In the genomic region with DNA sequence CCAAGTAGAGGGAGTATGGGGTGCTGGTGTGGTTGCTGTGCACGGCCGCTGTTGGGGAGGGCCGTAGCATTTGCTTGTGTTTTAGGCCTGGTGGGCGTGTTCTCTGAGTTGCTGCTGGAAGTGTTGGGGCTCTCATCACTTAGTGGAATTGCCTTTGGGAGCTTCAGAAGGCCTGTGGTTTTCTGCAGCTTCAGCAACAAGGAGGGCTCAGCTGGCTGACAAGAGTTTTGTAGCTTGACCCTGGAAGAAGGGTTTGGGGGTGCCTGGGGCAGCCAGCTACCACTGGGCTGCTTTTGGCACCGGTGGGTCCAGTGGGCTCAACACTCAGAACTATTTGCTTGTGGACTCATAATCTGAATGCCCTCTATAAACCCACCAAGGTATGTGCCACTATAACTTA, we compare ENCODE assay signal across 1 cellular context.
A peak's percentile ranks its signal among the peaks of the same experiment; 100 is the strongest.
TF ChIP-seq lines count a peak whose summit lies in the region.

No MANE protein-coding gene starts in this region.

TF ChIP-seq in K562, 482 proteins besides CTCF, POLR2A, EP300 and RAD21:
- TF ChIP-seq, protein P1, sequence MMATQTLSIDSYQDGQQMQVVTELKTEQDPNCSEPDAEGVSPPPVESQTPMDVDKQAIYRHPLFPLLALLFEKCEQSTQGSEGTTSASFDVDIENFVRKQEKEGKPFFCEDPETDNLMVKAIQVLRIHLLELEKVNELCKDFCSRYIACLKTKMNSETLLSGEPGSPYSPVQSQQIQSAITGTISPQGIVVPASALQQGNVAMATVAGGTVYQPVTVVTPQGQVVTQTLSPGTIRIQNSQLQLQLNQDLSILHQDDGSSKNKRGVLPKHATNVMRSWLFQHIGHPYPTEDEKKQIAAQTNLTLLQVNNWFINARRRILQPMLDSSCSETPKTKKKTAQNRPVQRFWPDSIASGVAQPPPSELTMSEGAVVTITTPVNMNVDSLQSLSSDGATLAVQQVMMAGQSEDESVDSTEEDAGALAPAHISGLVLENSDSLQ (IDR thresholded peaks at IDR 0.05), result no peak
- TF ChIP-seq FOXJ2 (tag; IDR thresholded peaks at IDR 0.05) (no peak), SMAD4 (CRISPR knock-in tag; conservative IDR thresholded peaks at IDR 0.05) (no peak), POLR2G (IDR thresholded peaks at IDR 0.05; ENCODE audit: low read depth, low read length) (0 out of 2 replicates have a peak, but pooled peaks have one; percentile 22), CBFA2T3 (IDR thresholded peaks at IDR 0.05) (no peak), ZBTB1 (CRISPR knock-in tag; IDR thresholded peaks at IDR 0.05; ENCODE audit: borderline replicate concordance, low read depth) (no peak)
- TF ChIP-seq, protein P2, sequence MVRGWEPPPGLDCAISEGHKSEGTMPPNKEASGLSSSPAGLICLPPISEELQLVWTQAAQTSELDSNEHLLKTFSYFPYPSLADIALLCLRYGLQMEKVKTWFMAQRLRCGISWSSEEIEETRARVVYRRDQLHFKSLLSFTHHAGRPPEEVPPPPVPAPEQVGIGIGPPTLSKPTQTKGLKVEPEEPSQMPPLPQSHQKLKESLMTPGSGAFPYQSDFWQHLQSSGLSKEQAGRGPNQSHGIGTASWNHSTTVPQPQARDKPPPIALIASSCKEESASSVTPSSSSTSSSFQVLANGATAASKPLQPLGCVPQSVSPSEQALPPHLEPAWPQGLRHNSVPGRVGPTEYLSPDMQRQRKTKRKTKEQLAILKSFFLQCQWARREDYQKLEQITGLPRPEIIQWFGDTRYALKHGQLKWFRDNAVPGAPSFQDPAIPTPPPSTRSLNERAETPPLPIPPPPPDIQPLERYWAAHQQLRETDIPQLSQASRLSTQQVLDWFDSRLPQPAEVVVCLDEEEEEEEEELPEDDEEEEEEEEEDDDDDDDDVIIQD (CRISPR knock-in tag; IDR thresholded peaks at IDR 0.05), result no peak
- TF ChIP-seq, protein P3, sequence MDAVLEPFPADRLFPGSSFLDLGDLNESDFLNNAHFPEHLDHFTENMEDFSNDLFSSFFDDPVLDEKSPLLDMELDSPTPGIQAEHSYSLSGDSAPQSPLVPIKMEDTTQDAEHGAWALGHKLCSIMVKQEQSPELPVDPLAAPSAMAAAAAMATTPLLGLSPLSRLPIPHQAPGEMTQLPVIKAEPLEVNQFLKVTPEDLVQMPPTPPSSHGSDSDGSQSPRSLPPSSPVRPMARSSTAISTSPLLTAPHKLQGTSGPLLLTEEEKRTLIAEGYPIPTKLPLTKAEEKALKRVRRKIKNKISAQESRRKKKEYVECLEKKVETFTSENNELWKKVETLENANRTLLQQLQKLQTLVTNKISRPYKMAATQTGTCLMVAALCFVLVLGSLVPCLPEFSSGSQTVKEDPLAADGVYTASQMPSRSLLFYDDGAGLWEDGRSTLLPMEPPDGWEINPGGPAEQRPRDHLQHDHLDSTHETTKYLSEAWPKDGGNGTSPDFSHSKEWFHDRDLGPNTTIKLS (IDR thresholded peaks at IDR 0.05; ENCODE audit: borderline replicate concordance, low read depth), result no peak
